Comparison of ENCODE assay signal across 1 cellular context in the genomic region with DNA sequence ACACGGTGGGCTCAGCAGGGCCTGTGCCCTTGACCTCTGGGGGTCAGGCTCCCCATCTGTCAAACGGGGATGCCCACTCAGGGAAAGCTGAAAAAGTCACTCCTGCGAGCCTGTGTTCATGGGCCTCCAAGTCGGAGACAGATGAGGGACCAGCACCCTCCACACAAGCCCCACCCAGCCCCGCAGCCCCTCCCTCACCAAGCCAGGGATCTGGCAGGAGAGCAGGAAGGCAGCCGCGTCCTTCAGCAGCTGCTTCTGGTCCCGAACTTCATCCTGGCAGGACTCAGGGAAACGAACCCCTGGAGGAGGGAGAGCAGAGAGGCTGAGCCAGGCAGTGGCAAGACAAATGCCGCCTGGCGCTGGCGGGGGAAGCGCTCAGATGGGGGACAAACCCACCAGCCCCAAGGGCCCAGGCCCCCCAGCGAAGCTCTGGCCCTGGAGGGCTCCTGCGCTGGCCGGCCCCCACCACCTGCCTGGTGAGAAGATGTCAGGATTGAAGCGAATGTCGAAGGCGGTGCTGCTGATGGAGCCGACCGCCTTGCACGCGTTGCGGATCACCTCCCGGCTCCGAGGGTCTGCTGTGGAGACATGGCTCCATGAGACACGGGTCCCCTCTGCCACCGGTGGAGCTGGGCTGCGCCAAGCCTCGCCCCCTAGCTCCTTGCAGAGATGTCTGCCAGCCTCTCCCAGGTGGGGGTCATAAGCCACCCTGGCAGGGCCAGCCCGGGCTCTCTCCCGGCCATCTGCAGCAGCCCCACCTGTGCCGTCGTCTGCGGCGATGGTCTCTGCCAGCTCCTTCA.
TF ChIP-seq lines count a peak whose summit lies in the region.

No MANE protein-coding gene starts in this region.

TF ChIP-seq in GM12878, 131 proteins besides CTCF, POLR2A, EP300 and RAD21:
- TF ChIP-seq YY1 (IDR thresholded peaks at IDR 0.05; ENCODE audit: low read depth, low read length) (no peak), GABPA (IDR thresholded peaks at IDR 0.05; ENCODE audit: low read depth) (no peak), ASH2L (IDR thresholded peaks at IDR 0.05; ENCODE audit: borderline replicate concordance, low read depth) (no peak), SP1 (IDR thresholded peaks at IDR 0.05; ENCODE audit: low read depth, low read length) (no peak), MEF2B (IDR thresholded peaks at IDR 0.05; ENCODE audit: partially characterized antibody, poor library complexity, severe bottlenecking) (no peak), ZSCAN29 (IDR thresholded peaks at IDR 0.05) (no peak), ELK1 (IDR thresholded peaks at IDR 0.05; ENCODE audit: low read depth, low read length) (no peak), HDAC2 (IDR thresholded peaks at IDR 0.05) (no peak), TCF3 (IDR thresholded peaks at IDR 0.05; ENCODE audit: borderline replicate concordance, insufficient read depth, low read depth, low read length) (no peak)
- TF ChIP-seq, protein P1, sequence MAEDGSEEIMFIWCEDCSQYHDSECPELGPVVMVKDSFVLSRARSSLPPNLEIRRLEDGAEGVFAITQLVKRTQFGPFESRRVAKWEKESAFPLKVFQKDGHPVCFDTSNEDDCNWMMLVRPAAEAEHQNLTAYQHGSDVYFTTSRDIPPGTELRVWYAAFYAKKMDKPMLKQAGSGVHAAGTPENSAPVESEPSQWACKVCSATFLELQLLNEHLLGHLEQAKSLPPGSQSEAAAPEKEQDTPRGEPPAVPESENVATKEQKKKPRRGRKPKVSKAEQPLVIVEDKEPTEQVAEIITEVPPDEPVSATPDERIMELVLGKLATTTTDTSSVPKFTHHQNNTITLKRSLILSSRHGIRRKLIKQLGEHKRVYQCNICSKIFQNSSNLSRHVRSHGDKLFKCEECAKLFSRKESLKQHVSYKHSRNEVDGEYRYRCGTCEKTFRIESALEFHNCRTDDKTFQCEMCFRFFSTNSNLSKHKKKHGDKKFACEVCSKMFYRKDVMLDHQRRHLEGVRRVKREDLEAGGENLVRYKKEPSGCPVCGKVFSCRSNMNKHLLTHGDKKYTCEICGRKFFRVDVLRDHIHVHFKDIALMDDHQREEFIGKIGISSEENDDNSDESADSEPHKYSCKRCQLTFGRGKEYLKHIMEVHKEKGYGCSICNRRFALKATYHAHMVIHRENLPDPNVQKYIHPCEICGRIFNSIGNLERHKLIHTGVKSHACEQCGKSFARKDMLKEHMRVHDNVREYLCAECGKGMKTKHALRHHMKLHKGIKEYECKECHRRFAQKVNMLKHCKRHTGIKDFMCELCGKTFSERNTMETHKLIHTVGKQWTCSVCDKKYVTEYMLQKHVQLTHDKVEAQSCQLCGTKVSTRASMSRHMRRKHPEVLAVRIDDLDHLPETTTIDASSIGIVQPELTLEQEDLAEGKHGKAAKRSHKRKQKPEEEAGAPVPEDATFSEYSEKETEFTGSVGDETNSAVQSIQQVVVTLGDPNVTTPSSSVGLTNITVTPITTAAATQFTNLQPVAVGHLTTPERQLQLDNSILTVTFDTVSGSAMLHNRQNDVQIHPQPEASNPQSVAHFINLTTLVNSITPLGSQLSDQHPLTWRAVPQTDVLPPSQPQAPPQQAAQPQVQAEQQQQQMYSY (CRISPR knock-in tag; IDR thresholded peaks at IDR 0.05) = no peak
